24 cellular contexts compared by ENCODE assay signal in the genomic region with DNA sequence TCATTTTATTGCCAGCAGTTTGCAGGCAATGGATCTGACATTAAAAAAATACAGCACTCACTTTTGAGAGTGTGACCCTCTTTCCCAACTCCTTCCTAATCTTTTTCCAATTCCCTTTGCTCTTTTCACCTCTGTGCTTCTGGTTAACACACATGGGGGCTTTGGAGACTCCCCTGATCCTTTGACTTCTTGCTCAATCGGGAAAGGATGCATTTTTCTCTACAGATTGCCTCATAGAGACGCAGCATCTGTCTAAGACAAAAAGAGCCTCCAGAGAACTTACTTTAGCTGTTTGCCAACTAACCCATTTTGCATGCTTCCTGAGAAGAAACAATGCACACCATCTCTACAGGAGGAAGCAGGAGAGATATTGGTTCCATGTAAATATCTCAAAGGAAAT.
"Had no signal": no experiment of that assay in that cellular context is flagged by ENCODE, and none has a peak within 500 bp of the region (broad histone marks: within the 10 kb centered on the region; RNA-seq: fewer than 3 reads in every experiment).

No MANE protein-coding gene starts in this region.

- H3K27ac ChIP-seq: esophagus squamous epithelium, left lung, parathyroid adenoma, suprapubic skin, transverse colon, upper lobe of right lung, vagina had no signal

- H3K79me2 ChIP-seq: parathyroid adenoma had no signal

- ATAC-seq: effector memory CD8-positive, alpha-beta T cell; left lung; natural killer cell; right cardiac atrium; stimulated activated naive CD8-positive, alpha-beta T cell treated with anti-CD3 and anti-CD28 coated beads, Interleukin-15, amount 100 ng/mL, for 72 hours; upper lobe of right lung had no signal

- H3K27me3 ChIP-seq: esophagus squamous epithelium, left lung, suprapubic skin, transverse colon, upper lobe of right lung, vagina had no signal

- H3K4me1 ChIP-seq: esophagus squamous epithelium, left lung, parathyroid adenoma, suprapubic skin, transverse colon, upper lobe of right lung, vagina had no signal

- H3K9me3 ChIP-seq: esophagus squamous epithelium, suprapubic skin, transverse colon, upper lobe of right lung, vagina had no signal

- DNase-seq: cerebellar nuclear complex; cortex of kidney; effector memory CD8-positive, alpha-beta T cell; erythroblast; esophagus squamous epithelium; foreskin melanocyte; left lung; natural killer cell; right cardiac atrium; small intestine; stimulated activated CD4-positive, alpha-beta T cell treated with anti-CD3 and anti-CD28 coated beads, Interleukin-15, amount 100 ng/mL, for 24 hours; stimulated activated CD4-positive, alpha-beta T cell treated with anti-CD3 and anti-CD28 coated beads, Interleukin-2, amount 100 ng/mL, for 48 hours; stimulated activated CD8-positive, alpha-beta memory T cell treated with anti-CD3 and anti-CD28 coated beads, Interleukin-4, amount 100 ng/mL, for 48 hours; stimulated activated naive CD4-positive, alpha-beta T cell; stimulated activated naive CD8-positive, alpha-beta T cell treated with anti-CD3 and anti-CD28 coated beads, Interleukin-15, amount 100 ng/mL, for 72 hours; transverse colon; upper lobe of right lung had no signal

- H3K9me3 Mint-ChIP-seq: natural killer cell had no signal

- H3K36me3 Mint-ChIP-seq: memory B cell, natural killer cell had no signal

- H3K4me1 Mint-ChIP-seq: memory B cell; natural killer cell; neural crest cell; stimulated activated naive CD8-positive, alpha-beta T cell treated with anti-CD3 and anti-CD28 coated beads, Interleukin-15, amount 100 ng/mL, for 72 hours had no signal

- H3K36me3 ChIP-seq: esophagus squamous epithelium, left lung, suprapubic skin, transverse colon, upper lobe of right lung, vagina had no signal

- H2AFZ ChIP-seq: parathyroid adenoma had no signal

- H3K27me3 Mint-ChIP-seq: effector memory CD8-positive, alpha-beta T cell; memory B cell; stimulated activated naive CD8-positive, alpha-beta T cell treated with anti-CD3 and anti-CD28 coated beads, Interleukin-15, amount 100 ng/mL, for 72 hours had no signal

- H3K4me3 ChIP-seq: esophagus squamous epithelium, left lung, lung, suprapubic skin, transverse colon, upper lobe of right lung, vagina had no signal

- H3K4me3 Mint-ChIP-seq: effector memory CD8-positive, alpha-beta T cell; memory B cell; natural killer cell; neural crest cell; stimulated activated naive CD8-positive, alpha-beta T cell treated with anti-CD3 and anti-CD28 coated beads, Interleukin-15, amount 100 ng/mL, for 72 hours had no signal

- H3K9ac ChIP-seq: parathyroid adenoma had no signal

- H3K27ac Mint-ChIP-seq: effector memory CD8-positive, alpha-beta T cell; memory B cell; natural killer cell; progenitor cell of endocrine pancreas; stimulated activated naive CD8-positive, alpha-beta T cell treated with anti-CD3 and anti-CD28 coated beads, Interleukin-15, amount 100 ng/mL, for 72 hours had no signal
